In the genomic region with DNA sequence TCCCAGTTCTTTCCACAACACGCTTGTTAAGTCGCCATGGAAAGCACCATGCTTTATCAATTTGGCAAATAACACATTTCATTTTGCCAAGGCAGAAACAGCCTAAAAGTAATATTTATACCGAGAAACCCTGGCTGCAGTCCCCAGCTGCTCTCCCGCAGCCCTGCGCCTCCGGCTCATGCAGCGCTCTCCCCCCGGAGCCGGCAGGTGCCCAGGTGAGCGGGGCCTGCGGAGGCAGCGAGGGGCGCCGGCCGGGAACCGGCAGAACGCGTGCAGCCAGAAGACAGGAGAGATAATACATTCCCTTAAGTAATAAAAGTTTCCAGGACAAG, we compare ENCODE assay signal across 7 cellular contexts. TPM values are rescaled to one million over a fixed set of nuclear protein-coding genes. Genes with fewer than 3 reads are reported as not detected.
A peak's percentile ranks its signal among the peaks of the same experiment; 100 is the strongest.
DNase-seq lines count a peak whose midpoint lies in the region; ATAC-seq, FAIRE-seq and TF ChIP-seq lines count a peak whose summit lies in the region.

No MANE protein-coding gene starts in this region.

- intact Hi-C loops in PC-9 (cut with micrococcal nuclease; ENCODE audit: unreplicated experiment) = loop anchor here (1.0 to 10.0 kb wide), 2 partner anchors 33 to 169 kb away; no protein-coding TSS in a partner anchor

- H3K36me3 Mint-ChIP-seq in central memory CD8-positive, alpha-beta T cell (ENCODE audit: insufficient read depth) = peaks cover 4% of the 10 kb centered on the region
- no peaks in the 10 kb centered on the region for H3K36me3 Mint-ChIP-seq in memory B cell

- H3K9me2 ChIP-seq in PC-9 (ENCODE audit: insufficient read depth) = no peaks in the 10 kb centered on the region

- H3K27ac ChIP-seq in PC-9 (peak overlapping the region; percentile 50), urinary bladder (ENCODE audit: low read depth) (peak overlapping the region; percentile 87)

- H3K27me3 ChIP-seq in PC-9 (ENCODE audit: insufficient read depth, low read depth) = no peaks in the 10 kb centered on the region

- H3K36me3 ChIP-seq in PC-9 (ENCODE audit: low read depth) (no peaks in the 10 kb centered on the region), urinary bladder (ENCODE audit: insufficient read depth) (no peaks in the 10 kb centered on the region)

- TF ChIP-seq POLR2A in H54 (IDR thresholded peaks at IDR 0.05; ENCODE audit: low read depth, low read length) = no peak

- H3K4me1 Mint-ChIP-seq in central memory CD8-positive, alpha-beta T cell = peaks cover 32% of the 10 kb centered on the region
- peaks cover 20% of the 10 kb centered on the region for H3K4me1 Mint-ChIP-seq in memory B cell

- peaks cover 8% of the 10 kb centered on the region; the same call in 1 of the 2 replicates for H4K20me1 ChIP-seq in PC-9 (ENCODE audit: insufficient read depth)

- no peaks in the 10 kb centered on the region for H3K9me3 ChIP-seq in PC-9 (ENCODE audit: insufficient read depth, low read depth)

- H3K4me3 ChIP-seq in PC-9 = peak overlapping the region; percentile 90
- peak overlapping the region; percentile 82 for H3K4me3 ChIP-seq in urinary bladder (ENCODE audit: low read depth, low read length)

- H3K9me3 Mint-ChIP-seq in central memory CD8-positive, alpha-beta T cell = no peaks in the 10 kb centered on the region
- no peaks in the 10 kb centered on the region for H3K9me3 Mint-ChIP-seq in memory B cell

- peaks cover 73% of the 10 kb centered on the region for H3K27me3 Mint-ChIP-seq in central memory CD8-positive, alpha-beta T cell
- peaks cover 14% of the 10 kb centered on the region for H3K27me3 Mint-ChIP-seq in memory B cell

- BruUV-seq in PC-9 (replicated peaks; lab: Mats Ljungman, UMichigan) = no TSS peak

- CTCF ChIA-PET in PC-9 (lab: Charles Lee) = interaction anchor here (0.6 to 1.1 kb wide), 2 partner anchors 10 to 350 kb away, joined by 4 to 10 read pairs; partner anchors contain the start of gene TLCD5

- peak overlapping the region; percentile 93 for H2AFZ ChIP-seq in PC-9

- DNase-seq in PC-9 (no peak), memory B cell (ENCODE audit: low spot score in 2 of 2) (no peak), H54 (ENCODE audit: insufficient read length, low spot score) (no peak)
- DNase-seq in central memory CD8-positive, alpha-beta T cell (ENCODE audit: low spot score in 2 of 2) = no peak

- ATAC-seq in GM18867 (IDR thresholded peaks at IDR 0.05; ENCODE audit: unreplicated experiment) (peak; percentile 21), HG02588 (IDR thresholded peaks at IDR 0.05; ENCODE audit: unreplicated experiment) (peak; percentile 16), memory B cell (ENCODE audit: low read depth) (peak; percentile 32)
- peak; percentile 45 for ATAC-seq in central memory CD8-positive, alpha-beta T cell (replicated peaks; ENCODE audit: extremely low read depth, poor library complexity, severe bottlenecking)

- under 1% methylated on average over 18 of the region's 18 CpGs for WGBS in urinary bladder

- FAIRE-seq in H54 (lab: Jason Lieb, UNC) = no peak

- H3K79me2 ChIP-seq in PC-9 (ENCODE audit: low read depth) = peaks cover 40% of the 10 kb centered on the region

- POLR2A ChIA-PET in PC-9 (lab: Charles Lee; ENCODE audit: unreplicated experiment) = interaction anchor here (0.6 kb wide), 4 partner anchors 45 to 1029 kb away, joined by 3 to 6 read pairs (median 4); no protein-coding TSS in a partner anchor

- H3K4me3 Mint-ChIP-seq in central memory CD8-positive, alpha-beta T cell = peak overlapping the region; percentile 79
- H3K4me3 Mint-ChIP-seq in memory B cell = peak overlapping the region; percentile 77

- peak overlapping the region; percentile 98 for H3K4me2 ChIP-seq in PC-9

- no peak for TF ChIP-seq CTCF in PC-9 (conservative IDR thresholded peaks at IDR 0.05)

- H3F3A ChIP-seq in PC-9 (ENCODE audit: insufficient read depth, low read depth) = peaks cover 52% of the 10 kb centered on the region

- H3K4me1 ChIP-seq in PC-9 (replicated peaks; ENCODE audit: insufficient read depth) (peaks cover 76% of the 10 kb centered on the region), urinary bladder (ENCODE audit: insufficient read depth) (no peaks in the 10 kb centered on the region)

- H3K27ac Mint-ChIP-seq in central memory CD8-positive, alpha-beta T cell (ENCODE audit: low read depth) = no peak overlapping the region
- H3K27ac Mint-ChIP-seq in memory B cell = no peak overlapping the region

RNA-seq across cellular contexts. Expression of gene ARHGEF12, which starts 0.7 kb away (rescaled TPM):
- total RNA-seq in PC-9 (2021) = 61.5 and 76.5 TPM in 2 replicates
- 167 TPM for total RNA-seq in urinary bladder
- polyA plus RNA-seq in urinary bladder = 33.7 TPM

RNA-seq across cellular contexts. Expression of gene TLCD5, which starts 10.5 kb away (rescaled TPM):
- total RNA-seq in PC-9 (2021) (6.0 and 7.7 TPM in 2 replicates), urinary bladder (11.2 TPM)
- polyA plus RNA-seq in urinary bladder = 4.6 TPM
